Comparison of ENCODE assay signal across 24 cellular contexts in the genomic region with DNA sequence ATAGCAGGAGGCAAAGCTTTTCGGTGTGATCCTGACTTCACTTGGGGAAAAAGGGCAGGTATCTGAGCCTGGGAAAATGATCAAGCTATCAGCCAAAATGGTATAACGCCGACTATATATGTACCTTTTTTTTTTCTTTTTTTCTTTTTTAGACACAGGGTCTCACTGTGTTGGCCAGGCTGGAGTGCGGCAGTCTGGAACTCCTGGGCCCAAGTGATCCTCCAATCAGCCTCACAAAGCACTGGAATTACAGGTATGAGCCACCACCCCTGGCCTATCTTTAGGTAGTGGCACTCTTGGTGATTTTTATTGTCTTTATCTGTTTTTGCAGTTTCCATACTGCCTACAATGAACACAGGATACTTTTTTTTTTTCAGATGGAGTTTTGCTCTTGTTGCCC. TPM values are rescaled to one million over a fixed set of nuclear protein-coding genes. Genes with fewer than 3 reads are reported as not detected.
DNase-seq lines count a peak whose midpoint lies in the region; ATAC-seq and TF ChIP-seq lines count a peak whose summit lies in the region.
"Had no signal": no experiment of that assay in that cellular context is flagged by ENCODE, and none has a peak within 500 bp of the region (broad histone marks: within the 10 kb centered on the region; RNA-seq: fewer than 3 reads in every experiment).

No MANE protein-coding gene starts in this region.

- H3K4me1 ChIP-seq in GM23338 (ENCODE audit: insufficient read depth), result peaks cover 37% of the 10 kb centered on the region
- peaks cover 0 to 12% of the 10 kb centered on the region in 2 donors for H3K4me1 ChIP-seq in naive thymus-derived CD4-positive, alpha-beta T cell (ENCODE audit: control insufficient read depth in 2 of 2, insufficient read depth in 2 of 2, low read length in 2 of 2)

- no peak for TF ChIP-seq CTCF in GM23338 (conservative IDR thresholded peaks at IDR 0.05; ENCODE audit: low read depth in 2 of 2)

- peaks cover 3% of the 10 kb centered on the region; the same call in 1 of the 2 replicates for H3K27me3 ChIP-seq in GM23338 (ENCODE audit: insufficient read depth)
- peaks cover 5 to 7% of the 10 kb centered on the region in 2 donors for H3K27me3 ChIP-seq in naive thymus-derived CD4-positive, alpha-beta T cell (ENCODE audit: control insufficient read depth in 2 of 2, insufficient read depth in 2 of 2, low read length in 2 of 2)

- CTCF ChIA-PET in naive thymus-derived CD4-positive, alpha-beta T cell (lab: Charles Lee), result interaction anchor here (0.6 to 1.4 kb wide), 2 partner anchors 9 to 319 kb away, joined by 3 to 4 read pairs; no protein-coding TSS in a partner anchor

- peaks cover 18% of the 10 kb centered on the region for H3K36me3 Mint-ChIP-seq in activated CD4-positive, alpha-beta T cell treated with anti-CD3 and anti-CD28 coated beads, Interleukin-2, amount 10 ng/mL, durations not matched to agents 24 days and 14 days (ENCODE audit: low read depth)
- peaks cover 25% of the 10 kb centered on the region for H3K36me3 Mint-ChIP-seq in GM23338 (ENCODE audit: low read depth)
- peaks cover 18% of the 10 kb centered on the region for H3K36me3 Mint-ChIP-seq in activated T-helper 2 cell treated with anti-CD3 and anti-CD28 coated beads, Interferon-gamma antibody, Interleukin-2, Interleukin-4, amounts not matched to agents 10 μg/mL and 5 μg/mL and 100 μg/mL, durations not matched to agents 14 hours and 24 hours and 36 hours (ENCODE audit: low read depth)
- H3K36me3 Mint-ChIP-seq in naive thymus-derived CD4-positive, alpha-beta T cell, result peaks cover 0 to 12% (median 4%) of the 10 kb centered on the region in 5 donors

- no peak overlapping the region for H3K27ac Mint-ChIP-seq in activated CD4-positive, alpha-beta T cell treated with anti-CD3 and anti-CD28 coated beads, Interleukin-2, amount 10 ng/mL, durations not matched to agents 24 days and 14 days
- H3K27ac Mint-ChIP-seq in GM23338, result no peak overlapping the region
- no peak overlapping the region for H3K27ac Mint-ChIP-seq in activated T-helper 2 cell treated with anti-CD3 and anti-CD28 coated beads, Interferon-gamma antibody, Interleukin-2, Interleukin-4, amounts not matched to agents 10 μg/mL and 5 μg/mL and 100 μg/mL, durations not matched to agents 14 hours and 24 hours and 36 hours
- H3K27ac Mint-ChIP-seq in naive thymus-derived CD4-positive, alpha-beta T cell, result peak overlapping the region in 1 of 9 donors; percentile 23

- DNase-seq in activated CD4-positive, alpha-beta T cell treated with anti-CD3 and anti-CD28 coated beads, Interleukin-2, amount 10 ng/mL, durations not matched to agents 24 days and 14 days, result no peak
- DNase-seq in activated CD4-positive, alpha-beta T cell treated with anti-CD3 and anti-CD28 coated beads for 1 hour, result no peak
- DNase-seq in GM23338 (ENCODE audit: low spot score), result no peak
- DNase-seq in activated T-helper 2 cell treated with anti-CD3 and anti-CD28 coated beads, Interferon-gamma antibody, Interleukin-2, Interleukin-4, amounts not matched to agents 10 μg/mL and 5 μg/mL and 100 μg/mL, durations not matched to agents 14 hours and 24 hours and 36 hours (ENCODE audit: low spot score), result no peak
- no peak for DNase-seq in naive thymus-derived CD4-positive, alpha-beta T cell
- no peak for DNase-seq in effector CD8-positive, alpha-beta T cell (lab: John Stamatoyannopoulos, UW)
- no peak for DNase-seq in NCI-H82 treated with DMSO at 0.1 percent for 48 hours (lab: John Stamatoyannopoulos, UW; ENCODE audit: unreplicated experiment)
- DNase-seq in central memory CD4-positive, alpha-beta T cell, result no peak
- DNase-seq: dermis blood vessel endothelial cell, erythroblast, foreskin melanocyte, GF-D8, mesendoderm, NCI-H1436, NCI-H2171, NCI-H748 treated with DMSO at 0.1 percent for 48 hours, OCI-M1, SHP77 treated with DMSO at 0.1 percent for 48 hours, WERI-Rb-1 had no signal

- no peak overlapping the region for H2AFZ ChIP-seq in GM23338

- peaks cover 28% of the 10 kb centered on the region for H3K27me3 Mint-ChIP-seq in activated CD4-positive, alpha-beta T cell treated with anti-CD3 and anti-CD28 coated beads, Interleukin-2, amount 10 ng/mL, durations not matched to agents 24 days and 14 days
- H3K27me3 Mint-ChIP-seq in GM23338 (ENCODE audit: insufficient read depth, low read depth, poor library complexity), result peaks cover 36% of the 10 kb centered on the region
- peaks cover 29% of the 10 kb centered on the region for H3K27me3 Mint-ChIP-seq in activated T-helper 2 cell treated with anti-CD3 and anti-CD28 coated beads, Interferon-gamma antibody, Interleukin-2, Interleukin-4, amounts not matched to agents 10 μg/mL and 5 μg/mL and 100 μg/mL, durations not matched to agents 14 hours and 24 hours and 36 hours (ENCODE audit: low read depth)
- peaks cover 21 to 31% (median 23%) of the 10 kb centered on the region in 5 donors for H3K27me3 Mint-ChIP-seq in naive thymus-derived CD4-positive, alpha-beta T cell

- H3K4me3 ChIP-seq in GM23338, result no peak overlapping the region
- no peak overlapping the region for H3K4me3 ChIP-seq in naive thymus-derived CD4-positive, alpha-beta T cell (ENCODE audit: low read length)

- H3K4me1 Mint-ChIP-seq in activated CD4-positive, alpha-beta T cell treated with anti-CD3 and anti-CD28 coated beads, Interleukin-2, amount 10 ng/mL, durations not matched to agents 24 days and 14 days, result peaks cover 20% of the 10 kb centered on the region
- H3K4me1 Mint-ChIP-seq in GM23338, result peaks cover 48% of the 10 kb centered on the region
- peaks cover 12% of the 10 kb centered on the region for H3K4me1 Mint-ChIP-seq in activated T-helper 2 cell treated with anti-CD3 and anti-CD28 coated beads, Interferon-gamma antibody, Interleukin-2, Interleukin-4, amounts not matched to agents 10 μg/mL and 5 μg/mL and 100 μg/mL, durations not matched to agents 14 hours and 24 hours and 36 hours (ENCODE audit: low read depth)
- H3K4me1 Mint-ChIP-seq in naive thymus-derived CD4-positive, alpha-beta T cell, result peaks cover 0 to 30% (median 23%) of the 10 kb centered on the region in 7 donors

- POLR2A ChIA-PET in naive thymus-derived CD4-positive, alpha-beta T cell (lab: Charles Lee), result interaction anchor here (1.3 kb wide), 1 partner anchor 38 kb away, joined by 3 read pairs; no protein-coding TSS in a partner anchor

- no peak overlapping the region for H3K27ac ChIP-seq in GM23338 (ENCODE audit: low read depth)
- no peak overlapping the region for H3K27ac ChIP-seq in naive thymus-derived CD4-positive, alpha-beta T cell (ENCODE audit: low read depth, low read length)
- H3K27ac ChIP-seq: breast epithelium, suprapubic skin, WERI-Rb-1 had no signal

- H3F3A ChIP-seq in GM23338 (replicated peaks; ENCODE audit: low read depth), result peaks cover 40% of the 10 kb centered on the region

- intact Hi-C loops in activated CD4-positive, alpha-beta T cell treated with anti-CD3 and anti-CD28 coated beads, Interleukin-2, amount 10 ng/mL, durations not matched to agents 24 days and 14 days (cut with micrococcal nuclease), result loop anchor here (5.0 to 10.0 kb wide), 2 partner anchors 40 to 212 kb away; partner anchors contain the start of gene RPL22
- intact Hi-C loops in activated T-helper 2 cell treated with anti-CD3 and anti-CD28 coated beads, Interferon-gamma antibody, Interleukin-2, Interleukin-4, amounts not matched to agents 10 μg/mL and 5 μg/mL and 100 μg/mL, durations not matched to agents 14 hours and 24 hours and 36 hours (cut with micrococcal nuclease), result loop anchor here (5.0 kb wide), 1 partner anchor 40 kb away; the partner anchor contains the start of gene RPL22
- intact Hi-C loops in naive thymus-derived CD4-positive, alpha-beta T cell (cut with micrococcal nuclease), result loop anchor here in 1 of 2 donors (2.0 to 10.0 kb wide), 3 partner anchors 112 to 365 kb away; partner anchors contain the start of genes KLHL21, NOL9 and TAS1R1

- H3K4me2 ChIP-seq in GM23338, result peak overlapping the region; percentile 79; the same call in 1 of the 2 replicates

- peaks cover 26% of the 10 kb centered on the region for H4K20me1 ChIP-seq in GM23338 (replicated peaks; ENCODE audit: insufficient read depth)

- H3K36me3 ChIP-seq in GM23338 (ENCODE audit: insufficient read depth), result peaks cover 11% of the 10 kb centered on the region; the same call in 1 of the 2 replicates
- H3K36me3 ChIP-seq in naive thymus-derived CD4-positive, alpha-beta T cell (ENCODE audit: control insufficient read depth in 2 of 3, insufficient read depth in 3 of 3, low read length in 3 of 3), result peaks cover 3 to 15% (median 6%) of the 10 kb centered on the region in 3 experiments
- H3K36me3 ChIP-seq: breast epithelium had no signal

- no peaks in the 10 kb centered on the region for H3K9me3 ChIP-seq in naive thymus-derived CD4-positive, alpha-beta T cell (ENCODE audit: control insufficient read depth in 2 of 3, low read length in 3 of 3)
- H3K9me3 ChIP-seq: breast epithelium, suprapubic skin had no signal

- H3K9me3 Mint-ChIP-seq in activated CD4-positive, alpha-beta T cell treated with anti-CD3 and anti-CD28 coated beads, Interleukin-2, amount 10 ng/mL, durations not matched to agents 24 days and 14 days, result no peaks in the 10 kb centered on the region
- H3K9me3 Mint-ChIP-seq in GM23338, result no peaks in the 10 kb centered on the region
- H3K9me3 Mint-ChIP-seq in activated T-helper 2 cell treated with anti-CD3 and anti-CD28 coated beads, Interferon-gamma antibody, Interleukin-2, Interleukin-4, amounts not matched to agents 10 μg/mL and 5 μg/mL and 100 μg/mL, durations not matched to agents 14 hours and 24 hours and 36 hours, result no peaks in the 10 kb centered on the region
- H3K9me3 Mint-ChIP-seq in naive thymus-derived CD4-positive, alpha-beta T cell, result peaks cover 0 to 1% (median 0%) of the 10 kb centered on the region in 11 donors

- peak overlapping the region; percentile 37 for H3K4me3 Mint-ChIP-seq in activated CD4-positive, alpha-beta T cell treated with anti-CD3 and anti-CD28 coated beads, Interleukin-2, amount 10 ng/mL, durations not matched to agents 24 days and 14 days
- H3K4me3 Mint-ChIP-seq in GM23338, result no peak overlapping the region
- peak overlapping the region; percentile 39 for H3K4me3 Mint-ChIP-seq in activated T-helper 2 cell treated with anti-CD3 and anti-CD28 coated beads, Interferon-gamma antibody, Interleukin-2, Interleukin-4, amounts not matched to agents 10 μg/mL and 5 μg/mL and 100 μg/mL, durations not matched to agents 14 hours and 24 hours and 36 hours (ENCODE audit: low read depth)
- H3K4me3 Mint-ChIP-seq in naive thymus-derived CD4-positive, alpha-beta T cell, result peak overlapping the region in 9 of 10 donors; percentile 23 to 66 (median 56)

- H3K79me2 ChIP-seq in GM23338 (replicated peaks; ENCODE audit: insufficient read depth), result peaks cover 36% of the 10 kb centered on the region

- no peak for ATAC-seq in GM23338
- ATAC-seq in naive thymus-derived CD4-positive, alpha-beta T cell, result no peak

- H3K9me2 ChIP-seq in GM23338 (ENCODE audit: insufficient read depth), result no peaks in the 10 kb centered on the region

RNA-seq across cellular contexts. Expression of gene ICMT, which starts 1.3 kb away (rescaled TPM):
- 67.6 and 69.4 TPM in 2 replicates for total RNA-seq in activated CD4-positive, alpha-beta T cell treated with anti-CD3 and anti-CD28 coated beads, Interleukin-2, amount 10 ng/mL, durations not matched to agents 24 days and 14 days
- total RNA-seq in GM23338 (2014; rRNA removed; shearing (Covaris generic)), result 131 and 145 TPM in 2 replicates
- polyA plus RNA-seq in GM23338 (2016; fragmentation: Nextera tagmentation; extraction: Ambion mirVana), result 25.6 and 27.8 TPM in 2 replicates
- 60.0 and 62.3 TPM in 2 replicates for total RNA-seq in activated T-helper 2 cell treated with anti-CD3 and anti-CD28 coated beads, Interferon-gamma antibody, Interleukin-2, Interleukin-4, amounts not matched to agents 10 μg/mL and 5 μg/mL and 100 μg/mL, durations not matched to agents 14 hours and 24 hours and 36 hours
- total RNA-seq in naive thymus-derived CD4-positive, alpha-beta T cell, result 10 to 100 TPM in 3 of 5 experiments, 1 to 10 TPM in 2; 4.6 to 46.1 (median 16.3) TPM
- polyA plus RNA-seq in naive thymus-derived CD4-positive, alpha-beta T cell, result 10 to 100 TPM; 12.9 to 14.3 TPM

RNA-seq across cellular contexts. Expression of gene HES3, which starts 6.9 kb away (rescaled TPM):
- not detected in 2 replicates for total RNA-seq in activated CD4-positive, alpha-beta T cell treated with anti-CD3 and anti-CD28 coated beads, Interleukin-2, amount 10 ng/mL, durations not matched to agents 24 days and 14 days
- 49.7 and 50.4 TPM in 2 replicates for total RNA-seq in GM23338 (2014; rRNA removed; shearing (Covaris generic))
- 7.1 and 7.7 TPM in 2 replicates for polyA plus RNA-seq in GM23338 (2016; fragmentation: Nextera tagmentation; extraction: Ambion mirVana)
- not detected in 2 replicates for total RNA-seq in activated T-helper 2 cell treated with anti-CD3 and anti-CD28 coated beads, Interferon-gamma antibody, Interleukin-2, Interleukin-4, amounts not matched to agents 10 μg/mL and 5 μg/mL and 100 μg/mL, durations not matched to agents 14 hours and 24 hours and 36 hours
- total RNA-seq in naive thymus-derived CD4-positive, alpha-beta T cell, result not detected
- polyA plus RNA-seq in naive thymus-derived CD4-positive, alpha-beta T cell, result not detected
- total RNA-seq: breast epithelium, dermis blood vessel endothelial cell, M059J, pulmonary artery endothelial cell, suprapubic skin had no signal
- polyA plus RNA-seq: neural cell had no signal

RNA-seq across cellular contexts. Expression of gene GPR153, which starts 23.8 kb away (rescaled TPM):
- 1.3 and 1.7 TPM in 2 replicates for total RNA-seq in activated CD4-positive, alpha-beta T cell treated with anti-CD3 and anti-CD28 coated beads, Interleukin-2, amount 10 ng/mL, durations not matched to agents 24 days and 14 days
- total RNA-seq in GM23338 (2014; rRNA removed; shearing (Covaris generic)), result 8.8 and 9.0 TPM in 2 replicates
- 1.3 and 1.9 TPM in 2 replicates for polyA plus RNA-seq in GM23338 (2016; fragmentation: Nextera tagmentation; extraction: Ambion mirVana)
- total RNA-seq in activated T-helper 2 cell treated with anti-CD3 and anti-CD28 coated beads, Interferon-gamma antibody, Interleukin-2, Interleukin-4, amounts not matched to agents 10 μg/mL and 5 μg/mL and 100 μg/mL, durations not matched to agents 14 hours and 24 hours and 36 hours, result 1.5 TPM in 2 replicates
- 1 to 10 TPM in 2 of 5 experiments, under 1 TPM in 3; 0.27 to 2.9 (median 0.59) TPM for total RNA-seq in naive thymus-derived CD4-positive, alpha-beta T cell
- polyA plus RNA-seq in naive thymus-derived CD4-positive, alpha-beta T cell, result not detected

RNA-seq across cellular contexts. Expression of gene RNF207, which starts 31.2 kb away (rescaled TPM):
- total RNA-seq in activated CD4-positive, alpha-beta T cell treated with anti-CD3 and anti-CD28 coated beads, Interleukin-2, amount 10 ng/mL, durations not matched to agents 24 days and 14 days, result 53.2 and 54.7 TPM in 2 replicates
- total RNA-seq in GM23338 (2014; rRNA removed; shearing (Covaris generic)), result 1.5 and 2.9 TPM in 2 replicates
- polyA plus RNA-seq in GM23338 (2016; fragmentation: Nextera tagmentation; extraction: Ambion mirVana), result 1.3 and 1.7 TPM in 2 replicates
- total RNA-seq in activated T-helper 2 cell treated with anti-CD3 and anti-CD28 coated beads, Interferon-gamma antibody, Interleukin-2, Interleukin-4, amounts not matched to agents 10 μg/mL and 5 μg/mL and 100 μg/mL, durations not matched to agents 14 hours and 24 hours and 36 hours, result 54.4 and 58.4 TPM in 2 replicates
- 10 to 100 TPM in 1 of 5 experiments, 1 to 10 TPM in 2, under 1 TPM in 2; 0.81 to 83.6 (median 3.1) TPM for total RNA-seq in naive thymus-derived CD4-positive, alpha-beta T cell
- under 1 TPM; 0.09 to 0.17 TPM for polyA plus RNA-seq in naive thymus-derived CD4-positive, alpha-beta T cell

RNA-seq across cellular contexts. Expression of gene RPL22, which starts 37.7 kb away (rescaled TPM):
- 437 and 463 TPM in 2 replicates for total RNA-seq in activated CD4-positive, alpha-beta T cell treated with anti-CD3 and anti-CD28 coated beads, Interleukin-2, amount 10 ng/mL, durations not matched to agents 24 days and 14 days
- total RNA-seq in GM23338 (2014; rRNA removed; shearing (Covaris generic)), result 145 and 149 TPM in 2 replicates
- polyA plus RNA-seq in GM23338 (2016; fragmentation: Nextera tagmentation; extraction: Ambion mirVana), result 818 and 851 TPM in 2 replicates
- total RNA-seq in activated T-helper 2 cell treated with anti-CD3 and anti-CD28 coated beads, Interferon-gamma antibody, Interleukin-2, Interleukin-4, amounts not matched to agents 10 μg/mL and 5 μg/mL and 100 μg/mL, durations not matched to agents 14 hours and 24 hours and 36 hours, result 473 and 533 TPM in 2 replicates
- 100 to 1,000 TPM; 431 to 720 (median 579) TPM for total RNA-seq in naive thymus-derived CD4-positive, alpha-beta T cell
- 100 to 1,000 TPM; 129 to 298 TPM for polyA plus RNA-seq in naive thymus-derived CD4-positive, alpha-beta T cell

Comparison
In these comparisons a context has a peak if more than half of its experiments do, and no peak if none do; other contexts are left out.
1. RNA of gene HES3, which starts 6.9 kb away (total RNA-seq): 49.7 to 50.4 TPM in GM23338; not detected in activated CD4-positive, alpha-beta T cell treated with anti-CD3 and anti-CD28 coated beads, Interleukin-2, amount 10 ng/mL, durations not matched to agents 24 days and 14 days, not detected in activated T-helper 2 cell treated with anti-CD3 and anti-CD28 coated beads, Interferon-gamma antibody, Interleukin-2, Interleukin-4, amounts not matched to agents 10 μg/mL and 5 μg/mL and 100 μg/mL, durations not matched to agents 14 hours and 24 hours and 36 hours and not detected in naive thymus-derived CD4-positive, alpha-beta T cell; every median in the first group is over 10 times any median in the second.